Comparison of ENCODE assay signal across 12 cellular contexts in the genomic region with DNA sequence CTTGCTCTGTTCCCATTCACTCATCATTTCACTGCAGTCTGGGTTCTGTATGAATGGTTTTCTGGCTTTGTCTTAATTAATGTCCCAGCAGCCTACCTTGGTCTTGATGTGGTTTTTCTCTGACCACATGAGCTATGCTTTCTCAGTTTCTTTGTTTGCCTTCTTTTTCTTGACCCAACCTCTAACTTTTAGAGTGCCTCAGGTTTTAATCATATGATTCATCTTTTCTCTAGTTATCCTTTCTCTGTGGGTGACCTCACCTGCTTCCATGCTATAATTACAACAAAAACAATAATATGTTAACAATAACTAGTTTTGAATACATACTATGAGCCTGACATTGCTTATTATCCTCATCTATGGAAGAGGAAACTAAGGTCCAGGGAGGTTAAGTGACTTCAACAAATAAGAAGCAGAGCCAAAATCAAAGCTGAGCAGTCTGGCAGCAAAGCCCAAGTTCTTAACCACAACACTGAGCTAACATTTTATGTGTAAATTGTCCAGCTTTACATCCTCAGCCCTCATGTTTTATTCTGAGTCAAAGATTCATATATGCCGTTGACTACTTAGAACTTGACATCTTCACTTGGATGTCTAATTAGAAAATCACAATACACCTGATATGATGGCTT. TPM values are rescaled to one million over a fixed set of nuclear protein-coding genes. Genes with fewer than 3 reads are reported as not detected.
DNase-seq lines count a peak whose midpoint lies in the region; ATAC-seq, FAIRE-seq and TF ChIP-seq lines count a peak whose summit lies in the region.
"Had no signal": no experiment of that assay in that cellular context is flagged by ENCODE, and none has a peak within 500 bp of the region (broad histone marks: within the 10 kb centered on the region; RNA-seq: fewer than 3 reads in every experiment).

No MANE protein-coding gene starts in this region.

- H3K4me1 ChIP-seq in SK-N-SH (ENCODE audit: control insufficient read depth in 1 of 2, insufficient read depth in 2 of 2, low read depth in 1 of 2, low read length in 1 of 2) (no peaks in the 10 kb centered on the region), small intestine (ENCODE audit: control insufficient read depth in 2 of 2, insufficient read depth in 1 of 2, low read depth in 1 of 2, low read length in 1 of 2) (no peaks in the 10 kb centered on the region)
- H3K4me1 ChIP-seq: left ventricle myocardium inferior, upper lobe of right lung had no signal

- no peaks in the 10 kb centered on the region for H3K9me3 ChIP-seq in SK-N-SH
- H3K9me3 ChIP-seq in small intestine (ENCODE audit: control insufficient read depth, low read depth), result no peaks in the 10 kb centered on the region
- H3K9me3 ChIP-seq: upper lobe of right lung had no signal

- H4K20me1 ChIP-seq in SK-N-SH (ENCODE audit: insufficient read depth), result no peaks in the 10 kb centered on the region

- H3K4me3 ChIP-seq in SK-N-SH (ENCODE audit: low read depth in 2 of 2, low read length in 1 of 2) (no peak overlapping the region), small intestine (ENCODE audit: low read depth in 1 of 2, low read length in 2 of 2) (no peak overlapping the region)
- H3K4me3 ChIP-seq: left ventricle myocardium inferior, upper lobe of right lung had no signal

- H3K36me3 ChIP-seq in SK-N-SH (replicated peaks in 1 of 2; ENCODE audit: control insufficient read depth in 1 of 2, insufficient read depth in 2 of 2, low read length in 1 of 2), result no peaks in the 10 kb centered on the region
- no peaks in the 10 kb centered on the region for H3K36me3 ChIP-seq in small intestine (ENCODE audit: control insufficient read depth in 2 of 2, insufficient read depth in 2 of 2, low read length in 2 of 2)
- H3K36me3 ChIP-seq: left ventricle myocardium inferior, upper lobe of right lung had no signal

- no peak overlapping the region for H3K4me2 ChIP-seq in SK-N-SH

- H3K9me2 ChIP-seq in SK-N-SH, result no peaks in the 10 kb centered on the region

- H3K79me2 ChIP-seq in SK-N-SH (ENCODE audit: insufficient read depth), result no peaks in the 10 kb centered on the region

- POLR2A ChIA-PET in GM10248 (lab: Yijun Ruan, JAX) (no interaction called here), SK-N-SH (lab: Yijun Ruan, JAX) (no interaction called here)

- ATAC-seq in GM19395 (IDR thresholded peaks at IDR 0.05; ENCODE audit: unreplicated experiment) (peak; percentile 93), HG02981 (IDR thresholded peaks at IDR 0.05; ENCODE audit: unreplicated experiment) (peak; percentile 92)
- ATAC-seq: upper lobe of right lung had no signal

- FAIRE-seq in small intestine (lab: Jason Lieb, UNC), result no peak

- no peak for TF ChIP-seq CTCF in GM10248 (IDR thresholded peaks at IDR 0.05; ENCODE audit: control extremely low read depth, extremely low read depth, low read depth, missing control alignments)
- no peak for TF ChIP-seq CTCF in SK-N-SH (IDR thresholded peaks at IDR 0.05)

- 80% methylated on average over 1 of the region's 1 CpG for WGBS in SK-N-SH (ENCODE audit: low lambda C conversion rate)
- WGBS in small intestine, 3 donors, result 61 to 81% (median 62%) methylated on average over 1 of the region's 1 CpG

- DNase-seq in GM10248 (ENCODE audit: extremely low spot score), result peak; percentile 6
- DNase-seq in SK-N-SH, result no peak
- DNase-seq in small intestine, result no peak
- no peak for DNase-seq in DMS114 treated with DMSO at 0.1 percent for 48 hours (lab: John Stamatoyannopoulos, UW; ENCODE audit: unreplicated experiment)
- DNase-seq in SKM-1 (lab: John Stamatoyannopoulos, UW; ENCODE audit: unreplicated experiment), result no peak
- DNase-seq in activated naive CD4-positive, alpha-beta T cell treated with anti-CD3 and anti-CD28 coated beads, Interleukin-2, amount 50 U/mL, for 16 hours, result no peak
- DNase-seq: effector memory CD4-positive, alpha-beta T cell; left ventricle myocardium inferior; upper lobe of right lung had no signal

- no peak overlapping the region for H3K9ac ChIP-seq in SK-N-SH

- CTCF ChIA-PET in GM10248 (lab: Yijun Ruan, JAX), result no interaction called here
- CTCF ChIA-PET in SK-N-SH (lab: Yijun Ruan, JAX), result interaction anchor here (1.3 kb wide), 1 partner anchor 317 kb away, joined by 3 read pairs; no protein-coding TSS in a partner anchor

- H3K27me3 ChIP-seq in SK-N-SH (ENCODE audit: insufficient read depth), result no peaks in the 10 kb centered on the region
- H3K27me3 ChIP-seq in small intestine (ENCODE audit: control insufficient read depth in 2 of 2, insufficient read depth in 2 of 2, low read length in 2 of 2), result no peaks in the 10 kb centered on the region
- H3K27me3 ChIP-seq: upper lobe of right lung had no signal

- TF ChIP-seq RAD21 in SK-N-SH (IDR thresholded peaks at IDR 0.05; ENCODE audit: low read length), result no peak

- no peaks in the 10 kb centered on the region for H3F3A ChIP-seq in SK-N-SH (replicated peaks; ENCODE audit: insufficient read depth)

- no peak overlapping the region for H2AFZ ChIP-seq in SK-N-SH (ENCODE audit: low read depth)

- no peak for TF ChIP-seq EP300 in SK-N-SH (IDR thresholded peaks at IDR 0.05; ENCODE audit: borderline replicate concordance in 1 of 2, low read depth in 1 of 2, low read length in 1 of 2)

- H3K27ac ChIP-seq in SK-N-SH (ENCODE audit: low read depth in 2 of 2, low read length in 1 of 2), result no peak overlapping the region
- H3K27ac ChIP-seq in small intestine (ENCODE audit: low read depth in 1 of 2, low read length in 1 of 2), result no peak overlapping the region
- H3K27ac ChIP-seq: C4-2B, left ventricle myocardium inferior, upper lobe of right lung had no signal

TF ChIP-seq in SK-N-SH, 30 proteins besides CTCF, POLR2A, EP300 and RAD21 (continues in another document):
- no peak for TF ChIP-seq MEF2A (IDR thresholded peaks at IDR 0.05; ENCODE audit: borderline replicate concordance, low read depth)
- no peak for TF ChIP-seq NFIC (IDR thresholded peaks at IDR 0.05; ENCODE audit: borderline replicate concordance)
- TF ChIP-seq, protein P1, sequence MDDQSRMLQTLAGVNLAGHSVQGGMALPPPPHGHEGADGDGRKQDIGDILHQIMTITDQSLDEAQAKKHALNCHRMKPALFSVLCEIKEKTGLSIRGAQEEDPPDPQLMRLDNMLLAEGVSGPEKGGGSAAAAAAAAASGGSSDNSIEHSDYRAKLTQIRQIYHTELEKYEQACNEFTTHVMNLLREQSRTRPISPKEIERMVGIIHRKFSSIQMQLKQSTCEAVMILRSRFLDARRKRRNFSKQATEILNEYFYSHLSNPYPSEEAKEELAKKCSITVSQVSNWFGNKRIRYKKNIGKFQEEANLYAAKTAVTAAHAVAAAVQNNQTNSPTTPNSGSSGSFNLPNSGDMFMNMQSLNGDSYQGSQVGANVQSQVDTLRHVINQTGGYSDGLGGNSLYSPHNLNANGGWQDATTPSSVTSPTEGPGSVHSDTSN (IDR thresholded peaks at IDR 0.05), result peak; percentile 33; the same call in 1 of the 2 replicates
- TF ChIP-seq GABPA (IDR thresholded peaks at IDR 0.05; ENCODE audit: low read depth), result no peak
- TF ChIP-seq TEAD4 (IDR thresholded peaks at IDR 0.05; ENCODE audit: borderline replicate concordance, insufficient read depth), result no peak
- TF ChIP-seq GATA2 (CRISPR knock-in tag; IDR thresholded peaks at IDR 0.05), result no peak
- TF ChIP-seq TAF1 (IDR thresholded peaks at IDR 0.05; ENCODE audit: borderline replicate concordance, low read depth, low read length), result no peak
- TF ChIP-seq RCOR1 (IDR thresholded peaks at IDR 0.05; ENCODE audit: low read length), result no peak
- TF ChIP-seq, protein P2, sequence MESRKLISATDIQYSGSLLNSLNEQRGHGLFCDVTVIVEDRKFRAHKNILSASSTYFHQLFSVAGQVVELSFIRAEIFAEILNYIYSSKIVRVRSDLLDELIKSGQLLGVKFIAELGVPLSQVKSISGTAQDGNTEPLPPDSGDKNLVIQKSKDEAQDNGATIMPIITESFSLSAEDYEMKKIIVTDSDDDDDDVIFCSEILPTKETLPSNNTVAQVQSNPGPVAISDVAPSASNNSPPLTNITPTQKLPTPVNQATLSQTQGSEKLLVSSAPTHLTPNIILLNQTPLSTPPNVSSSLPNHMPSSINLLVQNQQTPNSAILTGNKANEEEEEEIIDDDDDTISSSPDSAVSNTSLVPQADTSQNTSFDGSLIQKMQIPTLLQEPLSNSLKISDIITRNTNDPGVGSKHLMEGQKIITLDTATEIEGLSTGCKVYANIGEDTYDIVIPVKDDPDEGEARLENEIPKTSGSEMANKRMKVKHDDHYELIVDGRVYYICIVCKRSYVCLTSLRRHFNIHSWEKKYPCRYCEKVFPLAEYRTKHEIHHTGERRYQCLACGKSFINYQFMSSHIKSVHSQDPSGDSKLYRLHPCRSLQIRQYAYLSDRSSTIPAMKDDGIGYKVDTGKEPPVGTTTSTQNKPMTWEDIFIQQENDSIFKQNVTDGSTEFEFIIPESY (IDR thresholded peaks at IDR 0.05; ENCODE audit: borderline replicate concordance, low read depth), result no peak
- no peak for TF ChIP-seq RFX5 (IDR thresholded peaks at IDR 0.05; ENCODE audit: low read length)
- TF ChIP-seq EZH2phosphoT487 (IDR thresholded peaks at IDR 0.05; ENCODE audit: borderline replicate concordance, low read depth), result no peak
- TF ChIP-seq RXRA (IDR thresholded peaks at IDR 0.05; ENCODE audit: borderline replicate concordance, low read depth), result no peak
- no peak for TF ChIP-seq FOXJ3 (CRISPR knock-in tag; IDR thresholded peaks at IDR 0.05)
- no peak for TF ChIP-seq MXI1 (IDR thresholded peaks at IDR 0.05; ENCODE audit: low read depth, low read length)
- no peak for TF ChIP-seq YY1 (IDR thresholded peaks at IDR 0.05; ENCODE audit: low read depth)

RNA-seq across cellular contexts. Expression of a gene that starts 4.7 kb away (rescaled TPM):
- polyA plus RNA-seq in SK-N-SH (2012; rRNA removed), result not detected in 2 replicates
- polyA plus RNA-seq in SK-N-SH (2012; cell fraction: cytosol; rRNA removed), result 0.03 TPM in 1 of 2 replicates, not detected in the other
- not detected in 2 replicates for polyA plus RNA-seq in SK-N-SH (2012; cell fraction: nucleus; rRNA removed)
- not detected for polyA plus RNA-seq in small intestine

RNA-seq across cellular contexts. Expression of a gene that starts 48.4 kb away (rescaled TPM):
- polyA plus RNA-seq in SK-N-SH (2012; rRNA removed) (not detected in 2 replicates), small intestine (under 1 TPM in 1 of 3 donors, not detected in 2; 0.03 TPM)
- polyA plus RNA-seq in SK-N-SH (2012; cell fraction: cytosol; rRNA removed), result not detected in 2 replicates
- polyA plus RNA-seq in SK-N-SH (2012; cell fraction: nucleus; rRNA removed), result not detected in 2 replicates

RNA-seq across cellular contexts. Expression of a gene that starts 54.5 kb away (rescaled TPM):
- polyA plus RNA-seq in SK-N-SH (2012; rRNA removed) (not detected in 2 replicates), small intestine (not detected)
- polyA plus RNA-seq in SK-N-SH (2012; cell fraction: cytosol; rRNA removed), result not detected in 2 replicates
- polyA plus RNA-seq in SK-N-SH (2012; cell fraction: nucleus; rRNA removed), result not detected in 2 replicates
